Comparison of ENCODE assay signal across 2 cellular contexts in the genomic region with DNA sequence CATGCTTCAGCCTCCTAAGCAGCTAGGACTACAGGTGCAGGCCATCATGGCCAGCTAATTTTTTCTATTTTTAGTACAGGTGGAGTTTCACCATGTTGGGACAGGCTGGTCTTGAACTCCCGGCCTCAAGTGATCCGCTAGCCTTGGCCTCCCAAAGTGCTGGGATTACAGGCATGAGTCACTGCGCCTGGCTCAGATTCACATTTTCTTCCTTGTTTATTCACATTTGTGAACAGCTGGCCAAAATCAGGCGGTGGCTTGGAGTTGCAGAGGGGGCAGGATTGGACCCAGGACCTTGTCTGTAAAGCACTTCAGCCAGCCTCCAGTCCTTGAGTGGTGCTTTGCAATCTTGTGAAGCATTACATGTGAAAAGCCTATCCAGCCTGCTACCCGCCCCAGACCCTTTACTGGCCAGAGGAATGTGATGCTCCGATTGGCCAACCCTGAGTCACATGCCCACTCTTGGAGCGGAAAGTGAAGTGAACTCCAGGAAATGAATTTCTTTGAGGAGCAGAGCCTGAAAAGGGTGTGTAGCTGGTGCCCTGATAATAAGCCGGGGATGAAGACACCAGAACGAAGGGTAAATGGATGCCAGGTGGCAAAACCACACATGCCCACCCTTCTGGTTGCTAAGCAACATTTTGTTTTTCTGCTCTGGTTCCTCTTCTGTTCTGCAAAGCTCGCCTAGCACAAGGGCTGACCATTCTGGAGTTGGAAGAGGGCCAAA.
A peak's percentile ranks its signal among the peaks of the same experiment; 100 is the strongest.
TF ChIP-seq lines count a peak whose summit lies in the region.

No MANE protein-coding gene starts in this region.

TF ChIP-seq in HCT116, 20 proteins besides CTCF, POLR2A, EP300 and RAD21:
- TF ChIP-seq, protein P1, sequence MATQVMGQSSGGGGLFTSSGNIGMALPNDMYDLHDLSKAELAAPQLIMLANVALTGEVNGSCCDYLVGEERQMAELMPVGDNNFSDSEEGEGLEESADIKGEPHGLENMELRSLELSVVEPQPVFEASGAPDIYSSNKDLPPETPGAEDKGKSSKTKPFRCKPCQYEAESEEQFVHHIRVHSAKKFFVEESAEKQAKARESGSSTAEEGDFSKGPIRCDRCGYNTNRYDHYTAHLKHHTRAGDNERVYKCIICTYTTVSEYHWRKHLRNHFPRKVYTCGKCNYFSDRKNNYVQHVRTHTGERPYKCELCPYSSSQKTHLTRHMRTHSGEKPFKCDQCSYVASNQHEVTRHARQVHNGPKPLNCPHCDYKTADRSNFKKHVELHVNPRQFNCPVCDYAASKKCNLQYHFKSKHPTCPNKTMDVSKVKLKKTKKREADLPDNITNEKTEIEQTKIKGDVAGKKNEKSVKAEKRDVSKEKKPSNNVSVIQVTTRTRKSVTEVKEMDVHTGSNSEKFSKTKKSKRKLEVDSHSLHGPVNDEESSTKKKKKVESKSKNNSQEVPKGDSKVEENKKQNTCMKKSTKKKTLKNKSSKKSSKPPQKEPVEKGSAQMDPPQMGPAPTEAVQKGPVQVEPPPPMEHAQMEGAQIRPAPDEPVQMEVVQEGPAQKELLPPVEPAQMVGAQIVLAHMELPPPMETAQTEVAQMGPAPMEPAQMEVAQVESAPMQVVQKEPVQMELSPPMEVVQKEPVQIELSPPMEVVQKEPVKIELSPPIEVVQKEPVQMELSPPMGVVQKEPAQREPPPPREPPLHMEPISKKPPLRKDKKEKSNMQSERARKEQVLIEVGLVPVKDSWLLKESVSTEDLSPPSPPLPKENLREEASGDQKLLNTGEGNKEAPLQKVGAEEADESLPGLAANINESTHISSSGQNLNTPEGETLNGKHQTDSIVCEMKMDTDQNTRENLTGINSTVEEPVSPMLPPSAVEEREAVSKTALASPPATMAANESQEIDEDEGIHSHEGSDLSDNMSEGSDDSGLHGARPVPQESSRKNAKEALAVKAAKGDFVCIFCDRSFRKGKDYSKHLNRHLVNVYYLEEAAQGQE (IDR thresholded peaks at IDR 0.05; ENCODE audit: low read depth) = no peak
- TF ChIP-seq, protein P2, sequence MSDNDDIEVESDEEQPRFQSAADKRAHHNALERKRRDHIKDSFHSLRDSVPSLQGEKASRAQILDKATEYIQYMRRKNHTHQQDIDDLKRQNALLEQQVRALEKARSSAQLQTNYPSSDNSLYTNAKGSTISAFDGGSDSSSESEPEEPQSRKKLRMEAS (IDR thresholded peaks at IDR 0.05) = peak; percentile 43; the same call in 1 of the 2 replicates
- no peak for TF ChIP-seq ZNF274 (IDR thresholded peaks at IDR 0.05; ENCODE audit: low read depth, low read length)
- TF ChIP-seq TCF7L2 (IDR thresholded peaks at IDR 0.05; ENCODE audit: borderline replicate concordance, extremely low read depth, insufficient read depth, insufficient read length) = no peak
- no peak for TF ChIP-seq EZH2phosphoT487 (IDR thresholded peaks at IDR 0.05; ENCODE audit: borderline replicate concordance)
- TF ChIP-seq EGR1 (IDR thresholded peaks at IDR 0.05; ENCODE audit: low read depth) = no peak
- TF ChIP-seq FOSL1 (IDR thresholded peaks at IDR 0.05; ENCODE audit: low read depth) = no peak
- TF ChIP-seq, protein P3, sequence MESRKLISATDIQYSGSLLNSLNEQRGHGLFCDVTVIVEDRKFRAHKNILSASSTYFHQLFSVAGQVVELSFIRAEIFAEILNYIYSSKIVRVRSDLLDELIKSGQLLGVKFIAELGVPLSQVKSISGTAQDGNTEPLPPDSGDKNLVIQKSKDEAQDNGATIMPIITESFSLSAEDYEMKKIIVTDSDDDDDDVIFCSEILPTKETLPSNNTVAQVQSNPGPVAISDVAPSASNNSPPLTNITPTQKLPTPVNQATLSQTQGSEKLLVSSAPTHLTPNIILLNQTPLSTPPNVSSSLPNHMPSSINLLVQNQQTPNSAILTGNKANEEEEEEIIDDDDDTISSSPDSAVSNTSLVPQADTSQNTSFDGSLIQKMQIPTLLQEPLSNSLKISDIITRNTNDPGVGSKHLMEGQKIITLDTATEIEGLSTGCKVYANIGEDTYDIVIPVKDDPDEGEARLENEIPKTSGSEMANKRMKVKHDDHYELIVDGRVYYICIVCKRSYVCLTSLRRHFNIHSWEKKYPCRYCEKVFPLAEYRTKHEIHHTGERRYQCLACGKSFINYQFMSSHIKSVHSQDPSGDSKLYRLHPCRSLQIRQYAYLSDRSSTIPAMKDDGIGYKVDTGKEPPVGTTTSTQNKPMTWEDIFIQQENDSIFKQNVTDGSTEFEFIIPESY (IDR thresholded peaks at IDR 0.05; ENCODE audit: extremely low read depth, insufficient replicate concordance, low read length) = no peak
- no peak for TF ChIP-seq CEBPB (IDR thresholded peaks at IDR 0.05; ENCODE audit: low read depth)
- peak; percentile 45; the same call in 1 of the 2 replicates for TF ChIP-seq SP1 (IDR thresholded peaks at IDR 0.05; ENCODE audit: low read depth)
- no peak; the same call in 1 of the 2 replicates for TF ChIP-seq ELF1 (IDR thresholded peaks at IDR 0.05; ENCODE audit: borderline replicate concordance, low read depth)
- no peak for TF ChIP-seq YY1 (IDR thresholded peaks at IDR 0.05; ENCODE audit: extremely low read depth, insufficient replicate concordance, low read depth, low read length)
- TF ChIP-seq CBX3 (IDR thresholded peaks at IDR 0.05; ENCODE audit: low read depth) = no peak
- no peak for TF ChIP-seq SRF (IDR thresholded peaks at IDR 0.05; ENCODE audit: low read depth)
- TF ChIP-seq POLR2AphosphoS5 (IDR thresholded peaks at IDR 0.05; ENCODE audit: low read depth, low read length) = peak; percentile 50; the same call in 1 of the 2 replicates
- TF ChIP-seq, protein P4, sequence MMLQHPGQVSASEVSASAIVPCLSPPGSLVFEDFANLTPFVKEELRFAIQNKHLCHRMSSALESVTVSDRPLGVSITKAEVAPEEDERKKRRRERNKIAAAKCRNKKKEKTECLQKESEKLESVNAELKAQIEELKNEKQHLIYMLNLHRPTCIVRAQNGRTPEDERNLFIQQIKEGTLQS (IDR thresholded peaks at IDR 0.05) = no peak
- TF ChIP-seq ZFX (IDR thresholded peaks at IDR 0.05) = no peak
TF ChIP-seq in HCT116: peak in this region for 3.

TF ChIP-seq in GM12878, 131 proteins besides CTCF, POLR2A, EP300 and RAD21:
- TF ChIP-seq WRNIP1 (IDR thresholded peaks at IDR 0.05; ENCODE audit: borderline replicate concordance, low read depth, low read length) = no peak
- TF ChIP-seq POLR2AphosphoS2 (IDR thresholded peaks at IDR 0.05; ENCODE audit: low read depth, low read length) = no peak
- TF ChIP-seq, protein P5, sequence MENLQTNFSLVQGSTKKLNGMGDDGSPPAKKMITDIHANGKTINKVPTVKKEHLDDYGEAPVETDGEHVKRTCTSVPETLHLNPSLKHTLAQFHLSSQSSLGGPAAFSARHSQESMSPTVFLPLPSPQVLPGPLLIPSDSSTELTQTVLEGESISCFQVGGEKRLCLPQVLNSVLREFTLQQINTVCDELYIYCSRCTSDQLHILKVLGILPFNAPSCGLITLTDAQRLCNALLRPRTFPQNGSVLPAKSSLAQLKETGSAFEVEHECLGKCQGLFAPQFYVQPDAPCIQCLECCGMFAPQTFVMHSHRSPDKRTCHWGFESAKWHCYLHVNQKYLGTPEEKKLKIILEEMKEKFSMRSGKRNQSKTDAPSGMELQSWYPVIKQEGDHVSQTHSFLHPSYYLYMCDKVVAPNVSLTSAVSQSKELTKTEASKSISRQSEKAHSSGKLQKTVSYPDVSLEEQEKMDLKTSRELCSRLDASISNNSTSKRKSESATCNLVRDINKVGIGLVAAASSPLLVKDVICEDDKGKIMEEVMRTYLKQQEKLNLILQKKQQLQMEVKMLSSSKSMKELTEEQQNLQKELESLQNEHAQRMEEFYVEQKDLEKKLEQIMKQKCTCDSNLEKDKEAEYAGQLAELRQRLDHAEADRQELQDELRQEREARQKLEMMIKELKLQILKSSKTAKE (IDR thresholded peaks at IDR 0.05; ENCODE audit: low read depth, poor library complexity, severe bottlenecking) = no peak
- 0 out of 2 replicates have a peak, but pooled peaks have one; percentile 23 for TF ChIP-seq TAF1 (IDR thresholded peaks at IDR 0.05; ENCODE audit: borderline replicate concordance, low read depth, low read length)
- TF ChIP-seq, protein P4 (IDR thresholded peaks at IDR 0.05; ENCODE audit: borderline replicate concordance, extremely low read depth, low read depth, low read length) = peak; percentile 61; the same call in 1 of the 2 replicates
- TF ChIP-seq, protein P6, sequence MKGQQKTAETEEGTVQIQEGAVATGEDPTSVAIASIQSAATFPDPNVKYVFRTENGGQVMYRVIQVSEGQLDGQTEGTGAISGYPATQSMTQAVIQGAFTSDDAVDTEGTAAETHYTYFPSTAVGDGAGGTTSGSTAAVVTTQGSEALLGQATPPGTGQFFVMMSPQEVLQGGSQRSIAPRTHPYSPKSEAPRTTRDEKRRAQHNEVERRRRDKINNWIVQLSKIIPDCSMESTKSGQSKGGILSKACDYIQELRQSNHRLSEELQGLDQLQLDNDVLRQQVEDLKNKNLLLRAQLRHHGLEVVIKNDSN (IDR thresholded peaks at IDR 0.05; ENCODE audit: borderline replicate concordance, extremely low read length, insufficient read depth, low read depth, low read length) = peak; percentile 84
- TF ChIP-seq RUNX3 (IDR thresholded peaks at IDR 0.05; ENCODE audit: low read length) = peak; percentile 65
- TF ChIP-seq ZZZ3 (IDR thresholded peaks at IDR 0.05; ENCODE audit: control insufficient read depth, insufficient read length, low read depth) = no peak
- TF ChIP-seq ZNF384 (IDR thresholded peaks at IDR 0.05; ENCODE audit: borderline replicate concordance, low read depth, low read length) = no peak
- TF ChIP-seq IKZF1 (conservative IDR thresholded peaks at IDR 0.05) = no peak
- no peak for TF ChIP-seq MEF2A (IDR thresholded peaks at IDR 0.05; ENCODE audit: insufficient read depth, low read depth, low read length)
- peak; percentile 61; the same call in 1 of the 2 replicates for TF ChIP-seq RAD51 (IDR thresholded peaks at IDR 0.05)
- no peak for TF ChIP-seq DPF2 (IDR thresholded peaks at IDR 0.05)
- 0 out of 2 replicates have a peak, but pooled peaks have one; percentile 33 for TF ChIP-seq TCF3 (IDR thresholded peaks at IDR 0.05; ENCODE audit: borderline replicate concordance, insufficient read depth, low read depth, low read length)
TF ChIP-seq in GM12878: peak in this region for 6.
